In genomic region chr16:81495321-81496234, GRCh38 we compare ENCODE assay signal across 13 cellular contexts. TPM values are rescaled to one million over a fixed set of nuclear protein-coding genes. Genes with fewer than 3 reads are reported as not detected.
A peak's percentile ranks its signal among the peaks of the same experiment; 100 is the strongest.
DNase-seq lines count a peak whose midpoint lies in the region; ATAC-seq, FAIRE-seq and TF ChIP-seq lines count a peak whose summit lies in the region.
"Had no signal": no experiment of that assay in that cellular context is flagged by ENCODE, and none has a peak within 500 bp of the region (broad histone marks: within the 10 kb centered on the region; RNA-seq: fewer than 3 reads in every experiment).

No MANE protein-coding gene starts in this region.

- H4K5ac ChIP-seq in H9 (ENCODE audit: insufficient read length, low read depth, low read length) = no peak overlapping the region

- H3K9ac ChIP-seq in BLaER1 (peak overlapping the region; percentile 43; the same call in 1 of the 2 replicates), H9 (ENCODE audit: extremely low read depth, insufficient read length, low read length) (no peak overlapping the region)

- H3K27me3 Mint-ChIP-seq in H9 (ENCODE audit: low read depth) = no peaks in the 10 kb centered on the region

- no peak overlapping the region for H2BK12ac ChIP-seq in H9 (ENCODE audit: insufficient read length, low read depth, low read length)

- no peak overlapping the region for H2BK5ac ChIP-seq in H9 (ENCODE audit: insufficient read length, low read length)

- H2BK120ac ChIP-seq in H9 (ENCODE audit: low read depth, low read length, poor library complexity, severe bottlenecking) = no peak overlapping the region

- no peaks in the 10 kb centered on the region; a peak in 1 of 5 replicates for H3K9me3 Mint-ChIP-seq in H9

- peaks cover 95% of the 10 kb centered on the region for H4K20me1 ChIP-seq in BLaER1
- H4K20me1 ChIP-seq in H9 (ENCODE audit: control insufficient read depth, insufficient read depth, insufficient read length) = no peaks in the 10 kb centered on the region

- H3K79me2 ChIP-seq in H9 (ENCODE audit: insufficient read depth, low read length) = no peaks in the 10 kb centered on the region; the same call in 1 of the 2 replicates

- H3K36me3 ChIP-seq in BLaER1 (peaks cover 7% of the 10 kb centered on the region; the same call in 1 of the 2 replicates), neutrophil (no peaks in the 10 kb centered on the region)
- H3K36me3 ChIP-seq: thoracic aorta had no signal

- DNase-seq in RWPE1 (ENCODE audit: low spot score) (no peak), Right ventricle myocardium superior (peak; percentile 82), H9 (no peak), RKO (ENCODE audit: low spot score) (no peak), HK-2 (ENCODE audit: unreplicated experiment) (no peak), D721Med (ENCODE audit: insufficient read length, low spot score) (no peak)
- DNase-seq: activated CD4-positive, alpha-beta T cell treated with anti-CD3 and anti-CD28 coated beads, Interleukin-2, amount 50 U/mL, for 48 hours; foreskin melanocyte; NCI-H69 had no signal

- no peak overlapping the region for H3K4ac ChIP-seq in H9 (ENCODE audit: low read depth, low read length)

- H3K79me1 ChIP-seq in H9 (ENCODE audit: insufficient read depth, low read depth, low read length, poor library complexity, severe bottlenecking) = peaks cover 4% of the 10 kb centered on the region

- H3T11ph ChIP-seq in H9 (ENCODE audit: low read length) = no peak overlapping the region

- H3K18ac ChIP-seq in H9 (ENCODE audit: insufficient read length, low read depth, low read length) = no peak overlapping the region

- H3K4me3 ChIP-seq in BLaER1 = no peak overlapping the region
- peak overlapping the region; percentile 27 to 33 for H3K4me3 ChIP-seq in neutrophil (ENCODE audit: low read depth in 1 of 2, low read length in 1 of 2)
- H3K4me3 ChIP-seq: lung, thoracic aorta had no signal

- peaks cover 44 to 47% of the 10 kb centered on the region in 2 experiments for H3K4me1 Mint-ChIP-seq in H9

- no peak for TF ChIP-seq CTCF in RWPE1 (conservative IDR thresholded peaks at IDR 0.05; ENCODE audit: low read depth)
- peak; percentile 52 for TF ChIP-seq CTCF in neutrophil (IDR thresholded peaks at IDR 0.05)
- no peak for TF ChIP-seq CTCF in H9 (conservative IDR thresholded peaks at IDR 0.05)
- TF ChIP-seq CTCF in D721Med (IDR thresholded peaks at IDR 0.05; ENCODE audit: insufficient read depth, missing control alignments) = no peak

- no peak overlapping the region for H2BK20ac ChIP-seq in H9 (ENCODE audit: low read depth, low read length, poor library complexity, severe bottlenecking)

- no CpG with 5 or more reads among the region's 17 CpGs for WGBS in H9 (ENCODE audit: extremely low coverage, insufficient read length, low lambda C conversion rate)

- intact Hi-C loops in Right ventricle myocardium superior (cut with DNase I) = no loop called here

- H3K4me1 ChIP-seq in BLaER1 = peaks cover 98% of the 10 kb centered on the region
- peaks cover 72 to 83% of the 10 kb centered on the region in 2 experiments for H3K4me1 ChIP-seq in neutrophil (ENCODE audit: control insufficient read depth in 1 of 2, insufficient read depth in 1 of 2, low read depth in 1 of 2, low read length in 1 of 2)
- H3K4me1 ChIP-seq in H9 (ENCODE audit: insufficient read depth, low read length) = no peaks in the 10 kb centered on the region; the same call in 1 of the 2 replicates

- no peaks in the 10 kb centered on the region for H3K23me2 ChIP-seq in H9 (ENCODE audit: insufficient read length, low read depth, low read length, poor library complexity, severe bottlenecking)

- H3K9me3 ChIP-seq in BLaER1 (no peaks in the 10 kb centered on the region), neutrophil (no peaks in the 10 kb centered on the region), H9 (ENCODE audit: control insufficient read depth, low read depth, low read length) (no peaks in the 10 kb centered on the region)
- H3K9me3 ChIP-seq: thoracic aorta had no signal

- FAIRE-seq in D721Med (lab: Jason Lieb, UNC) = no peak

- no peak overlapping the region for H2BK15ac ChIP-seq in H9 (ENCODE audit: low read depth, low read length)

- no peak overlapping the region for H3K4me3 Mint-ChIP-seq in H9

- H4K91ac ChIP-seq in H9 (ENCODE audit: insufficient read length, low read depth, low read length) = no peak overlapping the region

- no peak overlapping the region for H2AK5ac ChIP-seq in H9 (ENCODE audit: insufficient read length, low read length)

- H3K14ac ChIP-seq in H9 (ENCODE audit: insufficient read depth, low read length) = no peak overlapping the region

- no peak overlapping the region for H3K23ac ChIP-seq in H9 (ENCODE audit: insufficient read length, low read depth, low read length)

- POLR2A ChIA-PET in RWPE1 (lab: Yijun Ruan, JAX; ENCODE audit: low non-redundant PET) = interaction anchor here (0.5 kb wide), 1 partner anchor 39 kb away, joined by 3 read pairs; no protein-coding TSS in a partner anchor

- peak; percentile 38 for ATAC-seq in Right ventricle myocardium superior (ENCODE audit: poor library complexity)

- H3K56ac ChIP-seq in H9 (ENCODE audit: insufficient read length, low read depth, low read length) = no peak overlapping the region

- H3K4me2 ChIP-seq in BLaER1 (peak overlapping the region; percentile 91), H9 (ENCODE audit: insufficient read depth, insufficient read length, low read length) (no peak overlapping the region)

- H3K36me3 Mint-ChIP-seq in H9 (ENCODE audit: insufficient read depth in 1 of 3, low read depth in 3 of 3) = peaks cover 0 to 4% (median 0%) of the 10 kb centered on the region in 3 experiments; a peak in 2 of 7 replicates

- peak overlapping the region in 1 of 3 experiments; percentile 72; a peak in 2 of 7 replicates for H3K27ac Mint-ChIP-seq in H9

- H2AFZ ChIP-seq in H9 (ENCODE audit: low read length) = no peak overlapping the region

- CTCF ChIA-PET in RWPE1 (lab: Yijun Ruan, JAX) = no interaction called here

- H3K27ac ChIP-seq in BLaER1 (peak overlapping the region; percentile 57), RWPE1 (peak overlapping the region; percentile 97), neutrophil (peak overlapping the region; percentile 84), H9 (ENCODE audit: insufficient read length, low read depth, low read length) (no peak overlapping the region)
- H3K27ac ChIP-seq: thoracic aorta had no signal

- H3K27me3 ChIP-seq in BLaER1 = no peaks in the 10 kb centered on the region
- no peaks in the 10 kb centered on the region for H3K27me3 ChIP-seq in neutrophil
- no peaks in the 10 kb centered on the region for H3K27me3 ChIP-seq in H9 (ENCODE audit: insufficient read depth, low read length)

- H4K8ac ChIP-seq in H9 (replicated peaks; ENCODE audit: insufficient read length, low read depth, low read length) = no peak overlapping the region

RNA-seq across cellular contexts. Expression of gene CMIP, which starts 51.0 kb away (rescaled TPM):
- total RNA-seq in Right ventricle myocardium superior (11.1 TPM), H9 (2021) (48.2 and 49.7 TPM in 2 replicates)
